8 cellular contexts compared by ENCODE assay signal in the genomic region with DNA sequence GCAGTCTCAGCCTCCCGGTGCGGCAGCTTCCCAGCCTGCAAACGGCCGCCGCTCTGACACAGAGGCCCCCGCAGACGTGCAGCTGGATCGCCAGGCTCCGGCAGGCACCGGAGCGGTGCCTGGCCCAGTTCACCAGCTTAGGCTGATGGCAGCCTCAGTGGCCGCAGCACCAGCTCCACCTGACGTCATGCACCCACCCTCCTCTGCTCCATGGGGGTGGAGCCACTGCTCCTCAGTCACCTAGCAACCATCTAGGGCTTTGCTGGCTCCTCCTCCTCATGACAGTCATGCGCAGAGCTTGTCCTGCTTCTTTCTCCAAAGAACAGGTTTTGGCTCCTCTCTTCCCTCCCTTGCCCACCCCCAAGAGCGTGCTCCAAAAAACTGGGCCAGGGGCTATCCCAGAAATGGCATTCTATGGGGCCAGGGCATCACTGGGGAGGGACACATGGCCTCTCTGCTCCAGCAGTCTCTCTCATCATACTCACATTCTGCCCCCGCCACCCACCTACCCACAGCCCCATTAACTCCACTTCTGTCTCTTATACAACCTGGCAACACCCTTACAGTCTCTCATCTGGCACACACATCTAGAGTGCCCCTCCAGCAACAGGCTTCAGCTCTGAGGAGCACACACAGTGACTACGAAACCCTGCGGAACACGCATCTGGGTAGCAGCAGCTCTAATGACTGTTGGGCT. TPM values are rescaled to one million over a fixed set of nuclear protein-coding genes. Genes with fewer than 3 reads are reported as not detected.
DNase-seq lines count a peak whose midpoint lies in the region; ATAC-seq lines count a peak whose summit lies in the region.

No MANE protein-coding gene starts in this region.

- peak overlapping the region; percentile 63 for H3K4me3 ChIP-seq in HUES48 (ENCODE audit: low read depth, low read length)
- peak overlapping the region; percentile 15 for H3K4me3 ChIP-seq in right cardiac atrium (ENCODE audit: low read length)

- H3K27me3 Mint-ChIP-seq in activated T-helper 2 cell treated with anti-CD3 and anti-CD28 coated beads, Interferon-gamma antibody, Interleukin-2, Interleukin-4, amounts not matched to agents 10 μg/mL and 5 μg/mL and 100 μg/mL, durations not matched to agents 14 hours and 24 hours and 36 hours (ENCODE audit: low read depth), result no peaks in the 10 kb centered on the region

- ATAC-seq in right cardiac atrium, result peak; percentile 92 to 93
- ATAC-seq in HG03460 (IDR thresholded peaks at IDR 0.05; ENCODE audit: unreplicated experiment), result no peak

- no peaks in the 10 kb centered on the region for H3K9me3 Mint-ChIP-seq in activated T-helper 2 cell treated with anti-CD3 and anti-CD28 coated beads, Interferon-gamma antibody, Interleukin-2, Interleukin-4, amounts not matched to agents 10 μg/mL and 5 μg/mL and 100 μg/mL, durations not matched to agents 14 hours and 24 hours and 36 hours

- DNase-seq in activated T-helper 2 cell treated with anti-CD3 and anti-CD28 coated beads, Interferon-gamma antibody, Interleukin-2, Interleukin-4, amounts not matched to agents 10 μg/mL and 5 μg/mL and 100 μg/mL, durations not matched to agents 14 hours and 24 hours and 36 hours (ENCODE audit: low spot score), result no peak
- DNase-seq in right cardiac atrium (peak; percentile 77 to 90 (median 87)), putamen (ENCODE audit: low spot score) (peak; percentile 97), RPMI8226 (no peak), T-helper 2 cell (no peak)
- DNase-seq in stimulated activated CD4-positive, alpha-beta T cell treated with anti-CD3 and anti-CD28 coated beads, Interleukin-15, amount 100 ng/mL, for 24 hours, result no peak

- H3K27ac Mint-ChIP-seq in activated T-helper 2 cell treated with anti-CD3 and anti-CD28 coated beads, Interferon-gamma antibody, Interleukin-2, Interleukin-4, amounts not matched to agents 10 μg/mL and 5 μg/mL and 100 μg/mL, durations not matched to agents 14 hours and 24 hours and 36 hours, result peak overlapping the region; percentile 19

- H3K4me3 Mint-ChIP-seq in activated T-helper 2 cell treated with anti-CD3 and anti-CD28 coated beads, Interferon-gamma antibody, Interleukin-2, Interleukin-4, amounts not matched to agents 10 μg/mL and 5 μg/mL and 100 μg/mL, durations not matched to agents 14 hours and 24 hours and 36 hours (ENCODE audit: low read depth), result no peak overlapping the region

- WGBS in right cardiac atrium, result 52% methylated on average over 19 of the region's 19 CpGs

- H3K27ac ChIP-seq in HUES48 (ENCODE audit: low read depth, low read length) (peak overlapping the region; percentile 21), right cardiac atrium (ENCODE audit: low read length) (no peak overlapping the region)

- H3K9ac ChIP-seq in HUES48 (ENCODE audit: low read depth, low read length), result peak overlapping the region; percentile 13; the same call in 1 of the 2 replicates

- H3K9me3 ChIP-seq in HUES48 (ENCODE audit: control insufficient read depth, insufficient read depth, low read length) (no peaks in the 10 kb centered on the region), right cardiac atrium (ENCODE audit: control insufficient read depth, low read length) (no peaks in the 10 kb centered on the region)

- H3K27me3 ChIP-seq in HUES48 (ENCODE audit: control insufficient read depth, insufficient read depth, low read length) (no peaks in the 10 kb centered on the region), right cardiac atrium (ENCODE audit: control insufficient read depth, insufficient read depth) (no peaks in the 10 kb centered on the region)

- H3K36me3 Mint-ChIP-seq in activated T-helper 2 cell treated with anti-CD3 and anti-CD28 coated beads, Interferon-gamma antibody, Interleukin-2, Interleukin-4, amounts not matched to agents 10 μg/mL and 5 μg/mL and 100 μg/mL, durations not matched to agents 14 hours and 24 hours and 36 hours (ENCODE audit: low read depth), result peaks cover 29% of the 10 kb centered on the region

- intact Hi-C loops in activated T-helper 2 cell treated with anti-CD3 and anti-CD28 coated beads, Interferon-gamma antibody, Interleukin-2, Interleukin-4, amounts not matched to agents 10 μg/mL and 5 μg/mL and 100 μg/mL, durations not matched to agents 14 hours and 24 hours and 36 hours (cut with micrococcal nuclease), result no loop called here
- intact Hi-C loops in right cardiac atrium (cut with DNase I), result no loop called here

- peaks cover 24% of the 10 kb centered on the region for H3K4me1 ChIP-seq in HUES48 (ENCODE audit: control insufficient read depth, insufficient read depth, low read length)
- peaks cover 7% of the 10 kb centered on the region for H3K4me1 ChIP-seq in right cardiac atrium (ENCODE audit: control insufficient read depth, insufficient read depth, low read length)

- peaks cover 45% of the 10 kb centered on the region for H3K36me3 ChIP-seq in HUES48 (ENCODE audit: control insufficient read depth, insufficient read depth, low read length)

- peaks cover 2% of the 10 kb centered on the region for H3K4me1 Mint-ChIP-seq in activated T-helper 2 cell treated with anti-CD3 and anti-CD28 coated beads, Interferon-gamma antibody, Interleukin-2, Interleukin-4, amounts not matched to agents 10 μg/mL and 5 μg/mL and 100 μg/mL, durations not matched to agents 14 hours and 24 hours and 36 hours (ENCODE audit: low read depth)

RNA-seq across cellular contexts. Expression of gene DCTN1, which starts 5.5 kb away (rescaled TPM):
- 91.1 and 104 TPM in 2 replicates for total RNA-seq in activated T-helper 2 cell treated with anti-CD3 and anti-CD28 coated beads, Interferon-gamma antibody, Interleukin-2, Interleukin-4, amounts not matched to agents 10 μg/mL and 5 μg/mL and 100 μg/mL, durations not matched to agents 14 hours and 24 hours and 36 hours
- 100 to 1,000 TPM; 102 to 131 (median 125) TPM for total RNA-seq in right cardiac atrium
- 71.7 TPM for polyA plus RNA-seq in right cardiac atrium

RNA-seq across cellular contexts. Expression of gene SLC4A5, which starts 31.4 kb away (rescaled TPM):
- total RNA-seq in activated T-helper 2 cell treated with anti-CD3 and anti-CD28 coated beads, Interferon-gamma antibody, Interleukin-2, Interleukin-4, amounts not matched to agents 10 μg/mL and 5 μg/mL and 100 μg/mL, durations not matched to agents 14 hours and 24 hours and 36 hours, result 1.2 and 1.8 TPM in 2 replicates
- total RNA-seq in right cardiac atrium, result 1 to 10 TPM in 3 of 4 donors, under 1 TPM in 1; 0.29 to 2.8 (median 1.1) TPM
- 0.79 TPM for polyA plus RNA-seq in right cardiac atrium

RNA-seq across cellular contexts. Expression of gene C2orf81, which starts 46.8 kb away (rescaled TPM):
- 1.6 and 1.9 TPM in 2 replicates for total RNA-seq in activated T-helper 2 cell treated with anti-CD3 and anti-CD28 coated beads, Interferon-gamma antibody, Interleukin-2, Interleukin-4, amounts not matched to agents 10 μg/mL and 5 μg/mL and 100 μg/mL, durations not matched to agents 14 hours and 24 hours and 36 hours
- total RNA-seq in right cardiac atrium, result 1 to 10 TPM in 3 of 4 donors, under 1 TPM in 1; 0.88 to 1.6 (median 1.1) TPM
- 1.00 TPM for polyA plus RNA-seq in right cardiac atrium

RNA-seq across cellular contexts. Expression of gene WDR54, which starts 46.9 kb away (rescaled TPM):
- total RNA-seq in activated T-helper 2 cell treated with anti-CD3 and anti-CD28 coated beads, Interferon-gamma antibody, Interleukin-2, Interleukin-4, amounts not matched to agents 10 μg/mL and 5 μg/mL and 100 μg/mL, durations not matched to agents 14 hours and 24 hours and 36 hours, result 76.7 and 78.0 TPM in 2 replicates
- total RNA-seq in right cardiac atrium, result 1 to 10 TPM; 3.4 to 4.5 (median 3.5) TPM
- 3.4 TPM for polyA plus RNA-seq in right cardiac atrium

Comparison
In these comparisons a context has a peak if more than half of its experiments do, and no peak if none do; other contexts are left out.
1. DNase-seq: peak in right cardiac atrium (3 of 3) and putamen (single experiment); none in activated T-helper 2 cell treated with anti-CD3 and anti-CD28 coated beads, Interferon-gamma antibody, Interleukin-2, Interleukin-4, amounts not matched to agents 10 μg/mL and 5 μg/mL and 100 μg/mL, durations not matched to agents 14 hours and 24 hours and 36 hours (single experiment), RPMI8226 (single experiment), T-helper 2 cell (0 of 5) and stimulated activated CD4-positive, alpha-beta T cell treated with anti-CD3 and anti-CD28 coated beads, Interleukin-15, amount 100 ng/mL, for 24 hours (single experiment).